Comparison of ENCODE assay signal across 8 cellular contexts in the genomic region with DNA sequence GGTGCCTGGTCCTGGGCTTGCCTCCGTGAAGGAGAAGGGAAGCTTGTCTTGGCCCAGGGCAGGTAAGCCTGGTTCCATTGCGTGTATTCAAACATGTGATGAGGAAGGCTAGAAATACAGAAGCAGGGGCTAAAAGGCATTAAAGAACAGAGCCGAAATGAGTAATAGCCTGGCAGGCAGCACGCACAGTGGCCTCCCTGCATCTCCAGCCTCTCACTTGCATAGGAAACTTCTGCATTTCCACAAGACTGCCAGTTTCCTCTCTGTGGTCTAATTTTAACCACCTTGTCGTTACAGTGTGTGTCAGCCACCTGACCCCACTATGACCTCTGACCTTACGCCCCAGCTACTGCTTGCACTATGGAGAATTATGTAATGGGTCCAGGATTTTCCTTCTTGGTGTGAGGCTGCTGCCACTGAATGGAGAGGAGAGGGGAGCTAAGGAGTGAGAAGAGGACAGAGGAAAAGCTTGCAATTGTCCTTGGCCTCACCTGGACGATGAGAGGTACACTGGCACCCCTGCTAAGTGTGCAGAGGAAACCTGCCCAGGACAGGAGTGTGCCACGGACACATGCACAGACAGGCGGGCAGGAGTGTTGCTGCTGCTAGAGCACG. TPM values are rescaled to one million over a fixed set of nuclear protein-coding genes. Genes with fewer than 3 reads are reported as not detected.
DNase-seq lines count a peak whose midpoint lies in the region; ATAC-seq, FAIRE-seq and TF ChIP-seq lines count a peak whose summit lies in the region.

No MANE protein-coding gene starts in this region.

- no peak overlapping the region for H3K9ac ChIP-seq in HepG2 (ENCODE audit: insufficient read depth, low read depth, low read length)
- no peak overlapping the region for H3K9ac ChIP-seq in stomach smooth muscle (ENCODE audit: low read length in 2 of 2)

- no TSS peak for BruUV-seq in HepG2 (replicated peaks; lab: Mats Ljungman, UMichigan)

- TF ChIP-seq CTCF in HepG2 (CRISPR knock-in tag; IDR thresholded peaks at IDR 0.05) (no peak), osteocyte (IDR thresholded peaks at IDR 0.05) (no peak)

- peaks cover 0 to 15% of the 10 kb centered on the region in 2 experiments; a peak in 4 of 5 replicates for H3K36me3 ChIP-seq in HepG2 (replicated peaks in 1 of 2; ENCODE audit: control insufficient read depth in 1 of 2, insufficient read depth in 2 of 2, low read length in 2 of 2)
- peaks cover 4 to 20% of the 10 kb centered on the region in 2 donors for H3K36me3 ChIP-seq in stomach smooth muscle (ENCODE audit: control insufficient read depth in 2 of 2, insufficient read depth in 2 of 2, low read length in 2 of 2)

- TF ChIP-seq POLR2A in HepG2 (IDR thresholded peaks at IDR 0.05; ENCODE audit: insufficient read depth in 1 of 2, low read depth in 2 of 2, low read length in 2 of 2), result no peak
- TF ChIP-seq POLR2A in H54 (IDR thresholded peaks at IDR 0.05; ENCODE audit: low read depth, low read length), result no peak

- intact Hi-C loops in activated T-helper 1 cell treated with anti-CD3 and anti-CD28 coated beads, Interleukin-12 subunit alpha, Interleukin-12 subunit beta, Interleukin-2, Interleukin-4 antibody, amounts not matched to agents 30 ng/mL and 10 ng/mL and 1 ng/mL, durations not matched to agents 14 hours and 24 hours and 36 hours (cut with micrococcal nuclease), result loop anchor here (1.0 to 5.0 kb wide), 5 partner anchors 17 to 179 kb away; no protein-coding TSS in a partner anchor
- intact Hi-C loops in HepG2 (cut with micrococcal nuclease; ENCODE audit: unreplicated experiment), result no loop called here

- H3K9me3 Mint-ChIP-seq in activated T-helper 1 cell treated with anti-CD3 and anti-CD28 coated beads, Interleukin-12 subunit alpha, Interleukin-12 subunit beta, Interleukin-2, Interleukin-4 antibody, amounts not matched to agents 30 ng/mL and 10 ng/mL and 1 ng/mL, durations not matched to agents 14 hours and 24 hours and 36 hours, result no peaks in the 10 kb centered on the region
- no peaks in the 10 kb centered on the region for H3K9me3 Mint-ChIP-seq in osteocyte (ENCODE audit: unreplicated experiment)

- POLR2A ChIA-PET in HepG2 (lab: Yijun Ruan, JAX), result no interaction called here
- POLR2A ChIA-PET in HEK293T (lab: Yijun Ruan, JAX), result no interaction called here

- H3K4me3 ChIP-seq in HepG2 (replicated peaks in 1 of 3; ENCODE audit: insufficient read depth in 1 of 3, low read depth in 2 of 3, low read length in 3 of 3), result no peak overlapping the region
- no peak overlapping the region for H3K4me3 ChIP-seq in stomach smooth muscle (ENCODE audit: low read length in 2 of 2)

- H3K9me3 ChIP-seq in HepG2 (ENCODE audit: low read length) (no peaks in the 10 kb centered on the region), stomach smooth muscle (ENCODE audit: control insufficient read depth in 2 of 2, low read length in 2 of 2) (no peaks in the 10 kb centered on the region)

- H3K4me1 ChIP-seq in HepG2 (ENCODE audit: insufficient read depth, low read length), result peaks cover 33% of the 10 kb centered on the region
- H3K4me1 ChIP-seq in stomach smooth muscle (ENCODE audit: control insufficient read depth, insufficient read depth, low read length), result peaks cover 63% of the 10 kb centered on the region

- H3K27ac ChIP-seq in HepG2 (ENCODE audit: extremely low read length, insufficient read depth, low read length) (no peak overlapping the region), stomach smooth muscle (ENCODE audit: low read length) (peak overlapping the region; percentile 31)

- no peak for TF ChIP-seq RAD21 in HepG2 (CRISPR knock-in tag; IDR thresholded peaks at IDR 0.05)

- peaks cover 23% of the 10 kb centered on the region for H3K36me3 Mint-ChIP-seq in activated T-helper 1 cell treated with anti-CD3 and anti-CD28 coated beads, Interleukin-12 subunit alpha, Interleukin-12 subunit beta, Interleukin-2, Interleukin-4 antibody, amounts not matched to agents 30 ng/mL and 10 ng/mL and 1 ng/mL, durations not matched to agents 14 hours and 24 hours and 36 hours (ENCODE audit: low read depth)
- H3K36me3 Mint-ChIP-seq in osteocyte (ENCODE audit: unreplicated experiment), result peaks cover 3% of the 10 kb centered on the region

- H3K79me2 ChIP-seq in HepG2 (ENCODE audit: insufficient read depth, low read length), result no peaks in the 10 kb centered on the region

- peak; percentile 28 for ATAC-seq in GM19397 (IDR thresholded peaks at IDR 0.05; ENCODE audit: unreplicated experiment)
- ATAC-seq in HepG2, result no peak

- H4K20me1 ChIP-seq in HepG2 (ENCODE audit: insufficient read depth, low read length), result no peaks in the 10 kb centered on the region

- in situ Hi-C loops in HepG2 (cut with HindIII; ENCODE audit: extremely low pct_ligation_motif_present, low pct_unique_long_range_greater_than_20kb), result no loop called here

- no peak overlapping the region for H3K4me2 ChIP-seq in HepG2 (ENCODE audit: low read depth, low read length)

- peaks cover 1% of the 10 kb centered on the region for H3K27me3 Mint-ChIP-seq in activated T-helper 1 cell treated with anti-CD3 and anti-CD28 coated beads, Interleukin-12 subunit alpha, Interleukin-12 subunit beta, Interleukin-2, Interleukin-4 antibody, amounts not matched to agents 30 ng/mL and 10 ng/mL and 1 ng/mL, durations not matched to agents 14 hours and 24 hours and 36 hours (ENCODE audit: insufficient read depth)
- no peaks in the 10 kb centered on the region for H3K27me3 Mint-ChIP-seq in osteocyte (ENCODE audit: unreplicated experiment)

- FAIRE-seq in HepG2 (lab: Jason Lieb, UNC) (no peak), H54 (lab: Jason Lieb, UNC) (no peak)

- 84% methylated on average over 9 of the region's 10 CpGs for WGBS in HepG2 (ENCODE audit: low lambda C conversion rate)

- TF ChIP-seq EP300 in HepG2 (IDR thresholded peaks at IDR 0.05; ENCODE audit: low read depth in 2 of 2, low read length in 2 of 2) (no peak), HepG2 (CRISPR knock-in tag; IDR thresholded peaks at IDR 0.05; ENCODE audit: borderline replicate concordance) (no peak)

- DNase-seq in Kasumi-1 (lab: John Stamatoyannopoulos, UW) (peak; percentile 86 to 87), HepG2 (ENCODE audit: low spot score) (no peak), HEK293T (ENCODE audit: extremely low spot score) (no peak), osteocyte (ENCODE audit: extremely low spot score, unreplicated experiment) (no peak), H54 (ENCODE audit: insufficient read length, low spot score) (no peak)
- DNase-seq in activated T-helper 1 cell treated with anti-CD3 and anti-CD28 coated beads, Interleukin-12 subunit alpha, Interleukin-12 subunit beta, Interleukin-2, Interleukin-4 antibody, amounts not matched to agents 30 ng/mL and 10 ng/mL and 1 ng/mL, durations not matched to agents 14 hours and 24 hours and 36 hours (ENCODE audit: low spot score), result peak; percentile 54

- H3K4me1 Mint-ChIP-seq in activated T-helper 1 cell treated with anti-CD3 and anti-CD28 coated beads, Interleukin-12 subunit alpha, Interleukin-12 subunit beta, Interleukin-2, Interleukin-4 antibody, amounts not matched to agents 30 ng/mL and 10 ng/mL and 1 ng/mL, durations not matched to agents 14 hours and 24 hours and 36 hours (ENCODE audit: low read depth), result peaks cover 93% of the 10 kb centered on the region
- H3K4me1 Mint-ChIP-seq in osteocyte (ENCODE audit: unreplicated experiment), result peaks cover 68% of the 10 kb centered on the region

- peak overlapping the region; percentile 66 for H3K4me3 Mint-ChIP-seq in activated T-helper 1 cell treated with anti-CD3 and anti-CD28 coated beads, Interleukin-12 subunit alpha, Interleukin-12 subunit beta, Interleukin-2, Interleukin-4 antibody, amounts not matched to agents 30 ng/mL and 10 ng/mL and 1 ng/mL, durations not matched to agents 14 hours and 24 hours and 36 hours
- H3K4me3 Mint-ChIP-seq in osteocyte (ENCODE audit: unreplicated experiment), result no peak overlapping the region

- H3K27ac Mint-ChIP-seq in activated T-helper 1 cell treated with anti-CD3 and anti-CD28 coated beads, Interleukin-12 subunit alpha, Interleukin-12 subunit beta, Interleukin-2, Interleukin-4 antibody, amounts not matched to agents 30 ng/mL and 10 ng/mL and 1 ng/mL, durations not matched to agents 14 hours and 24 hours and 36 hours, result peak overlapping the region; percentile 86
- H3K27ac Mint-ChIP-seq in osteocyte (ENCODE audit: unreplicated experiment), result no peak overlapping the region

- CTCF ChIA-PET in HepG2 (lab: Yijun Ruan, JAX; ENCODE audit: low intra/inter-chr PET ratio, low total read pairs) (no interaction called here), HEK293T (lab: Yijun Ruan, JAX) (interaction anchor here (0.9 kb wide), 1 partner anchor 33 kb away, joined by 3 read pairs; no protein-coding TSS in a partner anchor)

- no peak overlapping the region for H2AFZ ChIP-seq in HepG2 (ENCODE audit: low read length)

- H3K27me3 ChIP-seq in HepG2 (ENCODE audit: control insufficient read depth in 1 of 2, insufficient read depth in 2 of 2, low read length in 2 of 2) (no peaks in the 10 kb centered on the region), stomach smooth muscle (ENCODE audit: control insufficient read depth in 1 of 2, insufficient read depth in 2 of 2, low read length in 2 of 2) (no peaks in the 10 kb centered on the region)

RNA-seq across cellular contexts. Expression of a gene that starts 32.8 kb away (rescaled TPM):
- 45.6 and 47.0 TPM in 2 replicates for total RNA-seq in activated T-helper 1 cell treated with anti-CD3 and anti-CD28 coated beads, Interleukin-12 subunit alpha, Interleukin-12 subunit beta, Interleukin-2, Interleukin-4 antibody, amounts not matched to agents 30 ng/mL and 10 ng/mL and 1 ng/mL, durations not matched to agents 14 hours and 24 hours and 36 hours
- total RNA-seq in HepG2 (2016; rRNA removed; fragmentation: Illumina TruSeq; extraction: Trizol) (0.31 TPM in 1 of 2 replicates, not detected in the other), osteocyte (3.3 and 3.7 TPM in 2 replicates)
- total RNA-seq in HepG2 (2016; cell fraction: cytosol; rRNA removed; fragmentation: Illumina TruSeq; extraction: Trizol; ENCODE audit: low read depth), result not detected in 2 replicates
- total RNA-seq in HepG2 (2016; cell fraction: insoluble cytoplasmic fraction; rRNA removed; fragmentation: Illumina TruSeq; extraction: Trizol), result 0.12 and 0.26 TPM in 2 replicates
- 0.06 and 0.07 TPM in 2 replicates for total RNA-seq in HepG2 (2016; cell fraction: membrane; rRNA removed; fragmentation: Illumina TruSeq; extraction: Trizol)
- total RNA-seq in HepG2 (2016; cell fraction: nucleus; rRNA removed; fragmentation: Illumina TruSeq; extraction: Trizol), result not detected in 2 replicates
- polyA plus RNA-seq in HepG2 (2011; rRNA removed), result 0.04 and 0.10 TPM in 2 replicates
- 0.09 and 0.12 TPM in 2 replicates for polyA plus RNA-seq in HepG2 (2011; cell fraction: cytosol; rRNA removed)
- 1.1 and 1.2 TPM in 2 replicates for polyA plus RNA-seq in HepG2 (2011; cell fraction: nucleus; rRNA removed)
- polyA plus RNA-seq in HepG2 (2012), result 0.23 and 0.39 TPM in 2 replicates
- polyA plus RNA-seq in HepG2 (2016; cell fraction: cytosol; fragmentation: Illumina TruSeq; extraction: Trizol; ENCODE audit: low read depth), result not detected in 2 replicates
- polyA plus RNA-seq in HepG2 (2016; cell fraction: insoluble cytoplasmic fraction; fragmentation: Illumina TruSeq; extraction: Trizol; ENCODE audit: low read depth), result 0.08 TPM in 1 of 2 replicates, not detected in the other
- polyA plus RNA-seq in HepG2 (2016; cell fraction: membrane; fragmentation: Illumina TruSeq; extraction: Trizol; ENCODE audit: low read depth), result 0.06 and 0.09 TPM in 2 replicates
- 0.84 TPM in 1 of 2 replicates, not detected in the other for polyA plus RNA-seq in HepG2 (2016; cell fraction: nucleus; fragmentation: Illumina TruSeq; extraction: Trizol; ENCODE audit: insufficient read depth, low read depth)
- 0.12 and 0.56 TPM in 2 replicates for polyA minus RNA-seq in HepG2 (2011; rRNA and poly(A)+ RNA removed; ENCODE audit: low replicate concordance)
- not detected in 2 replicates for polyA minus RNA-seq in HepG2 (2011; cell fraction: cytosol; rRNA and poly(A)+ RNA removed)
- 0.12 and 0.13 TPM in 2 replicates for polyA minus RNA-seq in HepG2 (2011; cell fraction: nucleus; rRNA and poly(A)+ RNA removed)

RNA-seq across cellular contexts. Expression of a gene that starts 45.9 kb away (rescaled TPM):
- total RNA-seq in activated T-helper 1 cell treated with anti-CD3 and anti-CD28 coated beads, Interleukin-12 subunit alpha, Interleukin-12 subunit beta, Interleukin-2, Interleukin-4 antibody, amounts not matched to agents 30 ng/mL and 10 ng/mL and 1 ng/mL, durations not matched to agents 14 hours and 24 hours and 36 hours, result 43.9 and 44.0 TPM in 2 replicates
- total RNA-seq in HepG2 (2016; rRNA removed; fragmentation: Illumina TruSeq; extraction: Trizol), result 28.2 and 28.5 TPM in 2 replicates
- total RNA-seq in HepG2 (2016; cell fraction: cytosol; rRNA removed; fragmentation: Illumina TruSeq; extraction: Trizol; ENCODE audit: low read depth), result 14.6 and 20.0 TPM in 2 replicates
- total RNA-seq in HepG2 (2016; cell fraction: insoluble cytoplasmic fraction; rRNA removed; fragmentation: Illumina TruSeq; extraction: Trizol), result 30.5 and 31.5 TPM in 2 replicates
- total RNA-seq in HepG2 (2016; cell fraction: membrane; rRNA removed; fragmentation: Illumina TruSeq; extraction: Trizol), result 29.3 and 32.1 TPM in 2 replicates
- 13.5 and 15.0 TPM in 2 replicates for total RNA-seq in HepG2 (2016; cell fraction: nucleus; rRNA removed; fragmentation: Illumina TruSeq; extraction: Trizol)
- polyA plus RNA-seq in HepG2 (2011; rRNA removed), result 23.7 and 30.7 TPM in 2 replicates
- polyA plus RNA-seq in HepG2 (2011; cell fraction: cytosol; rRNA removed), result 28.7 and 32.0 TPM in 2 replicates
- polyA plus RNA-seq in HepG2 (2011; cell fraction: nucleus; rRNA removed), result 12.2 and 17.3 TPM in 2 replicates
- polyA plus RNA-seq in HepG2 (2012), result 7.1 and 10.8 TPM in 2 replicates
- polyA plus RNA-seq in HepG2 (2016; cell fraction: cytosol; fragmentation: Illumina TruSeq; extraction: Trizol; ENCODE audit: low read depth), result 21.4 and 25.7 TPM in 2 replicates
- polyA plus RNA-seq in HepG2 (2016; cell fraction: insoluble cytoplasmic fraction; fragmentation: Illumina TruSeq; extraction: Trizol; ENCODE audit: low read depth), result 30.2 and 32.2 TPM in 2 replicates
- polyA plus RNA-seq in HepG2 (2016; cell fraction: membrane; fragmentation: Illumina TruSeq; extraction: Trizol; ENCODE audit: low read depth), result 25.8 and 29.0 TPM in 2 replicates
- 19.9 and 28.4 TPM in 2 replicates for polyA plus RNA-seq in HepG2 (2016; cell fraction: nucleus; fragmentation: Illumina TruSeq; extraction: Trizol; ENCODE audit: insufficient read depth, low read depth)
- polyA minus RNA-seq in HepG2 (2011; rRNA and poly(A)+ RNA removed; ENCODE audit: low replicate concordance), result 18.1 and 38.8 TPM in 2 replicates
- 2.6 and 5.9 TPM in 2 replicates for polyA minus RNA-seq in HepG2 (2011; cell fraction: cytosol; rRNA and poly(A)+ RNA removed)
- polyA minus RNA-seq in HepG2 (2011; cell fraction: nucleus; rRNA and poly(A)+ RNA removed), result 1.7 TPM in 1 of 2 replicates, not detected in the other
- 33.2 and 35.9 TPM in 2 replicates for total RNA-seq in osteocyte

RNA-seq across cellular contexts. Expression of a gene that starts 57.8 kb away (rescaled TPM):
- total RNA-seq in activated T-helper 1 cell treated with anti-CD3 and anti-CD28 coated beads, Interleukin-12 subunit alpha, Interleukin-12 subunit beta, Interleukin-2, Interleukin-4 antibody, amounts not matched to agents 30 ng/mL and 10 ng/mL and 1 ng/mL, durations not matched to agents 14 hours and 24 hours and 36 hours, result 49.4 and 61.3 TPM in 2 replicates
- 14.5 and 25.3 TPM in 2 replicates for total RNA-seq in HepG2 (2016; rRNA removed; fragmentation: Illumina TruSeq; extraction: Trizol)
- 12.1 and 14.2 TPM in 2 replicates for total RNA-seq in HepG2 (2016; cell fraction: cytosol; rRNA removed; fragmentation: Illumina TruSeq; extraction: Trizol; ENCODE audit: low read depth)
- 12.8 and 22.5 TPM in 2 replicates for total RNA-seq in HepG2 (2016; cell fraction: insoluble cytoplasmic fraction; rRNA removed; fragmentation: Illumina TruSeq; extraction: Trizol)
- total RNA-seq in HepG2 (2016; cell fraction: membrane; rRNA removed; fragmentation: Illumina TruSeq; extraction: Trizol), result 10.3 and 14.0 TPM in 2 replicates
- 16.5 and 22.6 TPM in 2 replicates for total RNA-seq in HepG2 (2016; cell fraction: nucleus; rRNA removed; fragmentation: Illumina TruSeq; extraction: Trizol)
- 42.8 and 49.5 TPM in 2 replicates for polyA plus RNA-seq in HepG2 (2011; rRNA removed)
- 18.9 and 24.7 TPM in 2 replicates for polyA plus RNA-seq in HepG2 (2011; cell fraction: cytosol; rRNA removed)
- 184 and 197 TPM in 2 replicates for polyA plus RNA-seq in HepG2 (2011; cell fraction: nucleus; rRNA removed)
- polyA plus RNA-seq in HepG2 (2012), result 22.1 and 23.1 TPM in 2 replicates
- polyA plus RNA-seq in HepG2 (2016; cell fraction: cytosol; fragmentation: Illumina TruSeq; extraction: Trizol; ENCODE audit: low read depth), result 2.9 and 3.9 TPM in 2 replicates
- 12.2 and 15.0 TPM in 2 replicates for polyA plus RNA-seq in HepG2 (2016; cell fraction: insoluble cytoplasmic fraction; fragmentation: Illumina TruSeq; extraction: Trizol; ENCODE audit: low read depth)
- 3.9 and 4.7 TPM in 2 replicates for polyA plus RNA-seq in HepG2 (2016; cell fraction: membrane; fragmentation: Illumina TruSeq; extraction: Trizol; ENCODE audit: low read depth)
- polyA plus RNA-seq in HepG2 (2016; cell fraction: nucleus; fragmentation: Illumina TruSeq; extraction: Trizol; ENCODE audit: insufficient read depth, low read depth), result 54.3 and 66.6 TPM in 2 replicates
- polyA minus RNA-seq in HepG2 (2011; rRNA and poly(A)+ RNA removed; ENCODE audit: low replicate concordance), result 82.1 and 106 TPM in 2 replicates
- 15.1 and 19.0 TPM in 2 replicates for polyA minus RNA-seq in HepG2 (2011; cell fraction: cytosol; rRNA and poly(A)+ RNA removed)
- polyA minus RNA-seq in HepG2 (2011; cell fraction: nucleus; rRNA and poly(A)+ RNA removed), result 33.1 and 46.4 TPM in 2 replicates
- 57.3 and 59.0 TPM in 2 replicates for total RNA-seq in osteocyte

Comparison
In these comparisons a context has a peak if more than half of its experiments do, and no peak if none do; other contexts are left out.
1. DNase-seq: peak in Kasumi-1 (2 of 2) and activated T-helper 1 cell treated with anti-CD3 and anti-CD28 coated beads, Interleukin-12 subunit alpha, Interleukin-12 subunit beta, Interleukin-2, Interleukin-4 antibody, amounts not matched to agents 30 ng/mL and 10 ng/mL and 1 ng/mL, durations not matched to agents 14 hours and 24 hours and 36 hours (single experiment); none in HepG2 (single experiment), HEK293T (single experiment), osteocyte (single experiment) and H54 (single experiment).
2. RNA of a gene that starts 32.8 kb away (total RNA-seq): 45.6 to 47.0 TPM in activated T-helper 1 cell treated with anti-CD3 and anti-CD28 coated beads, Interleukin-12 subunit alpha, Interleukin-12 subunit beta, Interleukin-2, Interleukin-4 antibody, amounts not matched to agents 30 ng/mL and 10 ng/mL and 1 ng/mL, durations not matched to agents 14 hours and 24 hours and 36 hours; 3.3 to 3.7 TPM in osteocyte and 0.06 to 0.31 TPM in HepG2; every median in the first group is over 10 times any median in the second.